2 cellular contexts compared by ENCODE assay signal in genomic region chr4:14403132-14403531, GRCh38.
TF ChIP-seq lines count a peak whose summit lies in the region.

No MANE protein-coding gene starts in this region.

TF ChIP-seq in GM23338, 12 proteins besides CTCF, POLR2A, EP300 and RAD21 (continued from another document):
- TF ChIP-seq, protein P1, sequence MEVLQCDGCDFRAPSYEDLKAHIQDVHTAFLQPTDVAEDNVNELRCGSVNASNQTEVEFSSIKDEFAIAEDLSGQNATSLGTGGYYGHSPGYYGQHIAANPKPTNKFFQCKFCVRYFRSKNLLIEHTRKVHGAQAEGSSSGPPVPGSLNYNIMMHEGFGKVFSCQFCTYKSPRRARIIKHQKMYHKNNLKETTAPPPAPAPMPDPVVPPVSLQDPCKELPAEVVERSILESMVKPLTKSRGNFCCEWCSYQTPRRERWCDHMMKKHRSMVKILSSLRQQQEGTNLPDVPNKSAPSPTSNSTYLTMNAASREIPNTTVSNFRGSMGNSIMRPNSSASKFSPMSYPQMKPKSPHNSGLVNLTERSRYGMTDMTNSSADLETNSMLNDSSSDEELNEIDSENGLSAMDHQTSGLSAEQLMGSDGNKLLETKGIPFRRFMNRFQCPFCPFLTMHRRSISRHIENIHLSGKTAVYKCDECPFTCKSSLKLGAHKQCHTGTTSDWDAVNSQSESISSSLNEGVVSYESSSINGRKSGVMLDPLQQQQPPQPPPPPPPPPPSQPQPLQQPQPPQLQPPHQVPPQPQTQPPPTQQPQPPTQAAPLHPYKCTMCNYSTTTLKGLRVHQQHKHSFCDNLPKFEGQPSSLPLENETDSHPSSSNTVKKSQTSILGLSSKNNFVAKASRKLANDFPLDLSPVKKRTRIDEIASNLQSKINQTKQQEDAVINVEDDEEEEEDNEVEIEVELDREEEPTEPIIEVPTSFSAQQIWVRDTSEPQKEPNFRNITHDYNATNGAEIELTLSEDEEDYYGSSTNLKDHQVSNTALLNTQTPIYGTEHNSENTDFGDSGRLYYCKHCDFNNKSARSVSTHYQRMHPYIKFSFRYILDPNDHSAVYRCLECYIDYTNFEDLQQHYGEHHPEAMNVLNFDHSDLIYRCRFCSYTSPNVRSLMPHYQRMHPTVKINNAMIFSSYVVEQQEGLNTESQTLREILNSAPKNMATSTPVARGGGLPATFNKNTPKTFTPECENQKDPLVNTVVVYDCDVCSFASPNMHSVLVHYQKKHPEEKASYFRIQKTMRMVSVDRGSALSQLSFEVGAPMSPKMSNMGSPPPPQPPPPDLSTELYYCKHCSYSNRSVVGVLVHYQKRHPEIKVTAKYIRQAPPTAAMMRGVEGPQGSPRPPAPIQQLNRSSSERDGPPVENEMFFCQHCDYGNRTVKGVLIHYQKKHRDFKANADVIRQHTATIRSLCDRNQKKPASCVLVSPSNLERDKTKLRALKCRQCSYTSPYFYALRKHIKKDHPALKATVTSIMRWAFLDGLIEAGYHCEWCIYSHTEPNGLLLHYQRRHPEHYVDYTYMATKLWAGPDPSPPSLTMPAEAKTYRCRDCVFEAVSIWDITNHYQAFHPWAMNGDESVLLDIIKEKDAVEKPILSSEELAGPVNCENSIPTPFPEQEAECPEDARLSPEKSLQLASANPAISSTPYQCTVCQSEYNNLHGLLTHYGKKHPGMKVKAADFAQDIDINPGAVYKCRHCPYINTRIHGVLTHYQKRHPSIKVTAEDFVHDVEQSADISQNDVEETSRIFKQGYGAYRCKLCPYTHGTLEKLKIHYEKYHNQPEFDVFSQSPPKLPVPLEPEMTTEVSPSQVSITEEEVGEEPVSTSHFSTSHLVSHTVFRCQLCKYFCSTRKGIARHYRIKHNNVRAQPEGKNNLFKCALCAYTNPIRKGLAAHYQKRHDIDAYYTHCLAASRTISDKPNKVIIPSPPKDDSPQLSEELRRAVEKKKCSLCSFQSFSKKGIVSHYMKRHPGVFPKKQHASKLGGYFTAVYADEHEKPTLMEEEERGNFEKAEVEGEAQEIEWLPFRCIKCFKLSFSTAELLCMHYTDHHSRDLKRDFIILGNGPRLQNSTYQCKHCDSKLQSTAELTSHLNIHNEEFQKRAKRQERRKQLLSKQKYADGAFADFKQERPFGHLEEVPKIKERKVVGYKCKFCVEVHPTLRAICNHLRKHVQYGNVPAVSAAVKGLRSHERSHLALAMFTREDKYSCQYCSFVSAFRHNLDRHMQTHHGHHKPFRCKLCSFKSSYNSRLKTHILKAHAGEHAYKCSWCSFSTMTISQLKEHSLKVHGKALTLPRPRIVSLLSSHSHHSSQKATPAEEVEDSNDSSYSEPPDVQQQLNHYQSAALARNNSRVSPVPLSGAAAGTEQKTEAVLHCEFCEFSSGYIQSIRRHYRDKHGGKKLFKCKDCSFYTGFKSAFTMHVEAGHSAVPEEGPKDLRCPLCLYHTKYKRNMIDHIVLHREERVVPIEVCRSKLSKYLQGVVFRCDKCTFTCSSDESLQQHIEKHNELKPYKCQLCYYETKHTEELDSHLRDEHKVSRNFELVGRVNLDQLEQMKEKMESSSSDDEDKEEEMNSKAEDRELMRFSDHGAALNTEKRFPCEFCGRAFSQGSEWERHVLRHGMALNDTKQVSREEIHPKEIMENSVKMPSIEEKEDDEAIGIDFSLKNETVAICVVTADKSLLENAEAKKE (CRISPR knock-in tag; IDR thresholded peaks at IDR 0.05) = peak; percentile 66; the same call in 1 of the 2 replicates

TF ChIP-seq in WTC11, 78 proteins besides CTCF, POLR2A, EP300 and RAD21 (continued from another document):
- TF ChIP-seq, protein P2, sequence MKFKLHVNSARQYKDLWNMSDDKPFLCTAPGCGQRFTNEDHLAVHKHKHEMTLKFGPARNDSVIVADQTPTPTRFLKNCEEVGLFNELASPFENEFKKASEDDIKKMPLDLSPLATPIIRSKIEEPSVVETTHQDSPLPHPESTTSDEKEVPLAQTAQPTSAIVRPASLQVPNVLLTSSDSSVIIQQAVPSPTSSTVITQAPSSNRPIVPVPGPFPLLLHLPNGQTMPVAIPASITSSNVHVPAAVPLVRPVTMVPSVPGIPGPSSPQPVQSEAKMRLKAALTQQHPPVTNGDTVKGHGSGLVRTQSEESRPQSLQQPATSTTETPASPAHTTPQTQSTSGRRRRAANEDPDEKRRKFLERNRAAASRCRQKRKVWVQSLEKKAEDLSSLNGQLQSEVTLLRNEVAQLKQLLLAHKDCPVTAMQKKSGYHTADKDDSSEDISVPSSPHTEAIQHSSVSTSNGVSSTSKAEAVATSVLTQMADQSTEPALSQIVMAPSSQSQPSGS (CRISPR knock-in tag; IDR thresholded peaks at IDR 0.05; ENCODE audit: borderline replicate concordance, low read depth) = no peak
- TF ChIP-seq ESRRA (CRISPR knock-in tag; IDR thresholded peaks at IDR 0.05; ENCODE audit: borderline replicate concordance) (no peak), ZNF532 (CRISPR knock-in tag; IDR thresholded peaks at IDR 0.05; ENCODE audit: borderline replicate concordance) (no peak), ZSCAN18 (CRISPR knock-in tag; IDR thresholded peaks at IDR 0.05) (no peak)
